16 cellular contexts compared by ENCODE assay signal in the genomic region with DNA sequence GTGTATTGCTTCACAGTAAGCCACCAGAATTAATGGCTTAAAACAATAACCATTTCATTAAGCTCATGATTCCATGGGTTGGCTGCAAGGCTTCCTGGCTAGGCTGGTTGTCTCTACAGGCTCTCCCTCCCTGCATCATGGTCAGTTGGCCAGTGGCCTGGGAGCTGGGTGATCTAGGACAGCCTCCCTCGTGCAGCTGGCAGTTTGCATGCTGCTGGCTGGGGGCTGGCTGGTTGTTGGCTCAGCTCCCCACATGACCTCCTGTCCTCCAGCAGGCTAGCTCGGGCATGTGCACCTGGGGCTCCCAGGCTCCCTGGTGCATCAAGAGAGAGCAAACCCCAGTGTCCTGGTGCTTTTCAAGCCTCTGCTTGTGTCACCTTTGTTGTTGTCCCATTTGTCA. TPM values are rescaled to one million over a fixed set of nuclear protein-coding genes. Genes with fewer than 3 reads are reported as not detected.
A peak's percentile ranks its signal among the peaks of the same experiment; 100 is the strongest.
DNase-seq lines count a peak whose midpoint lies in the region; ATAC-seq, FAIRE-seq and TF ChIP-seq lines count a peak whose summit lies in the region.
"Had no signal": no experiment of that assay in that cellular context is flagged by ENCODE, and none has a peak within 500 bp of the region (broad histone marks: within the 10 kb centered on the region; RNA-seq: fewer than 3 reads in every experiment).

No MANE protein-coding gene starts in this region.

- CTCF ChIA-PET in HepG2 (lab: Yijun Ruan, JAX; ENCODE audit: low intra/inter-chr PET ratio, low total read pairs) (no interaction called here), RWPE1 (lab: Yijun Ruan, JAX) (interaction anchor here (0.6 to 0.9 kb wide), 3 partner anchors 12 to 186 kb away, joined by 3 to 4 read pairs (median 3); no protein-coding TSS in a partner anchor)

- POLR2A ChIA-PET in HepG2 (lab: Yijun Ruan, JAX) (no interaction called here), RWPE1 (lab: Yijun Ruan, JAX; ENCODE audit: low non-redundant PET) (no interaction called here)

- no peak for ATAC-seq in HepG2
- ATAC-seq in right lobe of liver = no peak
- ATAC-seq in HG02678 (IDR thresholded peaks at IDR 0.05; ENCODE audit: unreplicated experiment) = no peak
- ATAC-seq: gastrocnemius medialis, mucosa of descending colon had no signal

- H3K4me3 ChIP-seq in HepG2 (replicated peaks in 1 of 3; ENCODE audit: insufficient read depth in 1 of 3, low read depth in 2 of 3, low read length in 3 of 3) (no peak overlapping the region), right lobe of liver (no peak overlapping the region), fibroblast of mammary gland (ENCODE audit: control insufficient read depth, low read depth, low read length) (no peak overlapping the region), ovary (no peak overlapping the region)
- H3K4me3 ChIP-seq: gastrocnemius medialis, mucosa of descending colon, stomach had no signal

- no peak overlapping the region for H3K9ac ChIP-seq in HepG2 (ENCODE audit: insufficient read depth, low read depth, low read length)

- intact Hi-C loops in HepG2 (cut with micrococcal nuclease; ENCODE audit: unreplicated experiment) (no loop called here), right lobe of liver (cut with DNase I) (no loop called here), ovary (cut with DNase I) (no loop called here)

- H3K27me3 ChIP-seq in HepG2 (ENCODE audit: control insufficient read depth in 1 of 2, insufficient read depth in 2 of 2, low read length in 2 of 2) (peaks cover 2 to 27% of the 10 kb centered on the region in 2 experiments; a peak in 3 of 5 replicates), right lobe of liver (no peaks in the 10 kb centered on the region), ovary (no peaks in the 10 kb centered on the region)

- TF ChIP-seq POLR2A in HepG2 (IDR thresholded peaks at IDR 0.05; ENCODE audit: insufficient read depth in 1 of 2, low read depth in 2 of 2, low read length in 2 of 2) (no peak), right lobe of liver (IDR thresholded peaks at IDR 0.05) (no peak), ovary (IDR thresholded peaks at IDR 0.05) (no peak)

- TF ChIP-seq CTCF in HepG2 (CRISPR knock-in tag; IDR thresholded peaks at IDR 0.05) (no peak), right lobe of liver (IDR thresholded peaks at IDR 0.05) (no peak), RWPE1 (conservative IDR thresholded peaks at IDR 0.05; ENCODE audit: low read depth) (no peak), fibroblast of mammary gland (conservative IDR thresholded peaks at IDR 0.05; ENCODE audit: control insufficient read depth, insufficient read depth, low read depth, low read length) (no peak), ovary (IDR thresholded peaks at IDR 0.05) (no peak)

- no peaks in the 10 kb centered on the region for H4K20me1 ChIP-seq in HepG2 (ENCODE audit: insufficient read depth, low read length)

- TF ChIP-seq RAD21 in HepG2 (CRISPR knock-in tag; IDR thresholded peaks at IDR 0.05) = no peak

- H3K27ac ChIP-seq in HepG2 (ENCODE audit: extremely low read length, insufficient read depth, low read length) (no peak overlapping the region), right lobe of liver (no peak overlapping the region), RWPE1 (peak overlapping the region; percentile 80), ovary (no peak overlapping the region)
- H3K27ac ChIP-seq: gastrocnemius medialis, HL-60, stomach had no signal

- 17% methylated on average over 2 of the region's 2 CpGs for WGBS in HepG2 (ENCODE audit: low lambda C conversion rate)
- 67% methylated on average over 1 of the region's 2 CpGs for WGBS in right lobe of liver (ENCODE audit: insufficient coverage, low coverage, low lambda C conversion rate, missing lambda C conversion rate)
- 20 to 39% (median 35%) methylated on average over 2 of the region's 2 CpGs for WGBS in ovary, 3 donors

- FAIRE-seq in HepG2 (lab: Jason Lieb, UNC) = no peak

- H2AFZ ChIP-seq in HepG2 (ENCODE audit: low read length) = no peak overlapping the region

- no peaks in the 10 kb centered on the region for H3K79me2 ChIP-seq in HepG2 (ENCODE audit: insufficient read depth, low read length)

- in situ Hi-C loops in HepG2 (cut with HindIII; ENCODE audit: extremely low pct_ligation_motif_present, low pct_unique_long_range_greater_than_20kb) = no loop called here

- no peak overlapping the region for H3K4me2 ChIP-seq in HepG2 (ENCODE audit: low read depth, low read length)

- no TSS peak for BruUV-seq in HepG2 (replicated peaks; lab: Mats Ljungman, UMichigan)

- no peak for TF ChIP-seq EP300 in HepG2 (IDR thresholded peaks at IDR 0.05; ENCODE audit: low read depth in 2 of 2, low read length in 2 of 2)
- TF ChIP-seq EP300 in HepG2 (CRISPR knock-in tag; IDR thresholded peaks at IDR 0.05; ENCODE audit: borderline replicate concordance) = no peak
- TF ChIP-seq EP300 in ovary (IDR thresholded peaks at IDR 0.05) = no peak

- H3K4me1 ChIP-seq in HepG2 (ENCODE audit: insufficient read depth, low read length) = no peaks in the 10 kb centered on the region
- H3K4me1 ChIP-seq in right lobe of liver = peaks cover 0 to 13% (median 5%) of the 10 kb centered on the region in 4 donors
- peaks cover 2% of the 10 kb centered on the region for H3K4me1 ChIP-seq in ovary (ENCODE audit: insufficient read depth)
- H3K4me1 ChIP-seq: gastrocnemius medialis had no signal

- H3K36me3 ChIP-seq in HepG2 (replicated peaks in 1 of 2; ENCODE audit: control insufficient read depth in 1 of 2, insufficient read depth in 2 of 2, low read length in 2 of 2) (no peaks in the 10 kb centered on the region), right lobe of liver (no peaks in the 10 kb centered on the region), ovary (no peaks in the 10 kb centered on the region)
- H3K36me3 ChIP-seq: gastrocnemius medialis, stomach had no signal

- H3K9me3 ChIP-seq in HepG2 (ENCODE audit: low read length) (no peaks in the 10 kb centered on the region), right lobe of liver (no peaks in the 10 kb centered on the region), ovary (no peaks in the 10 kb centered on the region)
- H3K9me3 ChIP-seq: gastrocnemius medialis, mucosa of descending colon, stomach had no signal

- DNase-seq in HepG2 (ENCODE audit: low spot score) (no peak), right lobe of liver (no peak), RWPE1 (ENCODE audit: low spot score) (no peak), fibroblast of mammary gland (ENCODE audit: low read depth) (peak; percentile 38), ovary (no peak), NCI-H526 treated with DMSO at 0.1 percent for 48 hours (lab: John Stamatoyannopoulos, UW) (no peak)
- no peak for DNase-seq in activated T-cell treated with anti-CD3 and anti-CD28 coated beads, Interleukin-2, amount 50 U/mL, for 1 hour
- DNase-seq: activated CD4-positive, alpha-beta T cell treated with anti-CD3 and anti-CD28 coated beads, Interleukin-2, amount 10 ng/mL, durations not matched to agents 7 days and 5 days; cerebellar nuclear complex; gastrocnemius medialis; mucosa of descending colon; NCI-H1417 treated with DMSO at 0.1 percent for 48 hours; NCI-H2227 treated with DMSO at 0.1 percent for 48 hours; stomach had no signal

TF ChIP-seq in HepG2, 621 proteins besides CTCF, POLR2A, EP300 and RAD21 (continues in another document):
- TF ChIP-seq, protein P1, sequence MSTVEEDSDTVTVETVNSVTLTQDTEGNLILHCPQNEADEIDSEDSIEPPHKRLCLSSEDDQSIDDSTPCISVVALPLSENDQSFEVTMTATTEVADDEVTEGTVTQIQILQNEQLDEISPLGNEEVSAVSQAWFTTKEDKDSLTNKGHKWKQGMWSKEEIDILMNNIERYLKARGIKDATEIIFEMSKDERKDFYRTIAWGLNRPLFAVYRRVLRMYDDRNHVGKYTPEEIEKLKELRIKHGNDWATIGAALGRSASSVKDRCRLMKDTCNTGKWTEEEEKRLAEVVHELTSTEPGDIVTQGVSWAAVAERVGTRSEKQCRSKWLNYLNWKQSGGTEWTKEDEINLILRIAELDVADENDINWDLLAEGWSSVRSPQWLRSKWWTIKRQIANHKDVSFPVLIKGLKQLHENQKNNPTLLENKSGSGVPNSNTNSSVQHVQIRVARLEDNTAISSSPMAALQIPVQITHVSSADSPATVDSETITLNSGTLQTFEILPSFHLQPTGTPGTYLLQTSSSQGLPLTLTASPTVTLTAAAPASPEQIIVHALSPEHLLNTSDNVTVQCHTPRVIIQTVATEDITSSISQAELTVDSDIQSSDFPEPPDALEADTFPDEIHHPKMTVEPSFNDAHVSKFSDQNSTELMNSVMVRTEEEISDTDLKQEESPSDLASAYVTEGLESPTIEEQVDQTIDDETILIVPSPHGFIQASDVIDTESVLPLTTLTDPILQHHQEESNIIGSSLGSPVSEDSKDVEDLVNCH (CRISPR knock-in tag; IDR thresholded peaks at IDR 0.05) = no peak
- TF ChIP-seq ZNF546 (CRISPR knock-in tag; conservative IDR thresholded peaks at IDR 0.05) = peak; percentile 78; the same call in 1 of the 2 replicates
- no peak for TF ChIP-seq EED (CRISPR knock-in tag; IDR thresholded peaks at IDR 0.05)

RNA-seq across cellular contexts. Expression of a gene that starts 21.7 kb away (rescaled TPM):
- total RNA-seq in HepG2 (2016; rRNA removed; fragmentation: Illumina TruSeq; extraction: Trizol) (not detected in 2 replicates), right lobe of liver (1 to 10 TPM; 1.5 to 5.0 (median 2.2) TPM), ovary (1 to 10 TPM in 6 of 7 donors, under 1 TPM in 1; 0.69 to 5.6 (median 1.3) TPM)
- not detected in 2 replicates for total RNA-seq in HepG2 (2016; cell fraction: cytosol; rRNA removed; fragmentation: Illumina TruSeq; extraction: Trizol; ENCODE audit: low read depth)
- total RNA-seq in HepG2 (2016; cell fraction: insoluble cytoplasmic fraction; rRNA removed; fragmentation: Illumina TruSeq; extraction: Trizol) = not detected in 2 replicates
- total RNA-seq in HepG2 (2016; cell fraction: membrane; rRNA removed; fragmentation: Illumina TruSeq; extraction: Trizol) = not detected in 2 replicates
- not detected in 2 replicates for total RNA-seq in HepG2 (2016; cell fraction: nucleus; rRNA removed; fragmentation: Illumina TruSeq; extraction: Trizol)
- polyA plus RNA-seq in HepG2 (2011; rRNA removed) (not detected in 2 replicates), ovary (1 to 10 TPM; 2.3 to 4.0 TPM)
- not detected in 2 replicates for polyA plus RNA-seq in HepG2 (2011; cell fraction: cytosol; rRNA removed)
- polyA plus RNA-seq in HepG2 (2011; cell fraction: nucleus; rRNA removed) = not detected in 2 replicates
- polyA plus RNA-seq in HepG2 (2012) = not detected in 2 replicates
- polyA plus RNA-seq in HepG2 (2016; cell fraction: cytosol; fragmentation: Illumina TruSeq; extraction: Trizol; ENCODE audit: low read depth) = not detected in 2 replicates
- not detected in 2 replicates for polyA plus RNA-seq in HepG2 (2016; cell fraction: insoluble cytoplasmic fraction; fragmentation: Illumina TruSeq; extraction: Trizol; ENCODE audit: low read depth)
- polyA plus RNA-seq in HepG2 (2016; cell fraction: membrane; fragmentation: Illumina TruSeq; extraction: Trizol; ENCODE audit: low read depth) = not detected in 2 replicates
- polyA plus RNA-seq in HepG2 (2016; cell fraction: nucleus; fragmentation: Illumina TruSeq; extraction: Trizol; ENCODE audit: insufficient read depth, low read depth) = not detected in 2 replicates
- polyA minus RNA-seq in HepG2 (2011; rRNA and poly(A)+ RNA removed; ENCODE audit: low replicate concordance) = 0.40 TPM in 1 of 2 replicates, not detected in the other
- polyA minus RNA-seq in HepG2 (2011; cell fraction: cytosol; rRNA and poly(A)+ RNA removed) = not detected in 2 replicates
- polyA minus RNA-seq in HepG2 (2011; cell fraction: nucleus; rRNA and poly(A)+ RNA removed) = not detected in 2 replicates
